In the genomic region with DNA sequence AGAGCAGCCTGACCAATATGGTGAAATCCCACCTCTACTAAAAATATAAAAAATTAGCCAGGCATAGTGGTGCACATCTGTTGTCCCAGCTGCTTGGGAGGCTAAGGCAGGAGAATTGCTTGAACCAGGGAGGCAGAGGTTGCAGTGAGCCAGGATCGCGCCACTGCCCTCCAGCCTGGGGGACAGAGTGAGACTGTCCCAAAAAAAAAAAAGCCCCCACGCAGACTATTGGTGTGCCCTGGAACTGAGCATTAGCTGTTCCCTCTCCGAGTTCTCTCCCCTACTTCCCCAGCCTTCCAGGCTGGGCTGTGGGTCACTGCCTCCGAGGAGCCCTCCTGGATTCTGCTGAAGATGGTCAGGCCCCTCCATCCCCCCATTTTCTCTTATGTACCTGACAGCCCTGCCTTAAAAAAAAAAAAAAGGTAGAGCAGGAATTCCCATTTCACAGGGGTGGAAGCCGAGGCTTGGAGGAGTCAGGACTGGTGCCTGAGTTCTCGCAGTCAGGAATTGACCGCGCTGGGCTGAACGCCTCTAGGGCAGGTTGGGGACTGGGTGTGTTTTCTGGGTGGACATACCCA, we compare ENCODE assay signal across 7 cellular contexts. TPM values are rescaled to one million over a fixed set of nuclear protein-coding genes. Genes with fewer than 3 reads are reported as not detected.
DNase-seq lines count a peak whose midpoint lies in the region.
"Had no signal": no experiment of that assay in that cellular context is flagged by ENCODE, and none has a peak within 500 bp of the region (broad histone marks: within the 10 kb centered on the region; RNA-seq: fewer than 3 reads in every experiment).

No MANE protein-coding gene starts in this region.

- H3K36me3 ChIP-seq in CD4-positive, alpha-beta memory T cell (ENCODE audit: insufficient read depth, low read length) = no peaks in the 10 kb centered on the region
- H3K36me3 ChIP-seq in mucosa of rectum (ENCODE audit: control insufficient read depth in 2 of 2, insufficient read depth in 2 of 2, low read length in 2 of 2) = no peaks in the 10 kb centered on the region
- H3K36me3 ChIP-seq in HAP-1 (replicated peaks) = peaks cover 15% of the 10 kb centered on the region

- H3K9me3 ChIP-seq in CD4-positive, alpha-beta memory T cell (ENCODE audit: control insufficient read depth in 1 of 2, low read length in 2 of 2) = no peaks in the 10 kb centered on the region
- H3K9me3 ChIP-seq in mucosa of rectum (ENCODE audit: control insufficient read depth in 2 of 2, low read length in 2 of 2) = no peaks in the 10 kb centered on the region
- no peaks in the 10 kb centered on the region for H3K9me3 ChIP-seq in HAP-1

- H3K4me1 ChIP-seq in CD4-positive, alpha-beta memory T cell (ENCODE audit: insufficient read depth, low read length) = peaks cover 14% of the 10 kb centered on the region
- H3K4me1 ChIP-seq in mucosa of rectum (ENCODE audit: control insufficient read depth in 2 of 2, insufficient read depth in 2 of 2, low read length in 2 of 2) (peaks cover 41 to 43% of the 10 kb centered on the region in 2 donors), HAP-1 (peaks cover 2% of the 10 kb centered on the region)

- H3K27ac Mint-ChIP-seq in CD4-positive, alpha-beta memory T cell = peak overlapping the region in 2 of 7 donors; percentile 13 to 51
- H3K27ac Mint-ChIP-seq in activated CD4-positive, alpha-beta memory T cell treated with anti-CD3 and anti-CD28 coated beads, Interleukin-2, amount 10 ng/mL, durations not matched to agents 7 days and 5 days = no peak overlapping the region

- no peak overlapping the region for H3K4me3 ChIP-seq in CD4-positive, alpha-beta memory T cell (ENCODE audit: low read length in 2 of 2)
- peak overlapping the region; percentile 64 to 68 for H3K4me3 ChIP-seq in mucosa of rectum (ENCODE audit: low read length in 2 of 2)
- H3K4me3 ChIP-seq in HAP-1 = no peak overlapping the region

- intact Hi-C loops in CD4-positive, alpha-beta memory T cell (cut with micrococcal nuclease) = no loop called here

- POLR2A ChIA-PET in CD4-positive, alpha-beta memory T cell (lab: Charles Lee; ENCODE audit: partially characterized antibody) = interaction anchor here (2.0 to 2.4 kb wide), 2 partner anchors 10 to 42 kb away, joined by 8 to 15 read pairs; no protein-coding TSS in a partner anchor
- POLR2A ChIA-PET in activated CD4-positive, alpha-beta memory T cell treated with anti-CD3 and anti-CD28 coated beads, Interleukin-2, amount 10 ng/mL, durations not matched to agents 7 days and 5 days (lab: Charles Lee) = interaction anchor here (1.0 kb wide), 1 partner anchor 10 kb away, joined by 3 read pairs; no protein-coding TSS in a partner anchor

- peaks cover 10 to 48% (median 15%) of the 10 kb centered on the region in 4 donors for H3K4me1 Mint-ChIP-seq in CD4-positive, alpha-beta memory T cell
- H3K4me1 Mint-ChIP-seq in activated CD4-positive, alpha-beta memory T cell treated with anti-CD3 and anti-CD28 coated beads, Interleukin-2, amount 10 ng/mL, durations not matched to agents 7 days and 5 days = peaks cover 51% of the 10 kb centered on the region

- peak overlapping the region; percentile 65 to 87 for H3K9ac ChIP-seq in mucosa of rectum (ENCODE audit: low read depth in 1 of 2, low read length in 2 of 2)

- H3K27ac ChIP-seq in CD4-positive, alpha-beta memory T cell (ENCODE audit: low read depth, low read length) = no peak overlapping the region
- H3K27ac ChIP-seq in mucosa of rectum (ENCODE audit: low read depth in 2 of 2, low read length in 2 of 2) = peak overlapping the region; percentile 94 to 98

- H3K27me3 Mint-ChIP-seq in CD4-positive, alpha-beta memory T cell = no peaks in the 10 kb centered on the region
- H3K27me3 Mint-ChIP-seq in activated CD4-positive, alpha-beta memory T cell treated with anti-CD3 and anti-CD28 coated beads, Interleukin-2, amount 10 ng/mL, durations not matched to agents 7 days and 5 days = no peaks in the 10 kb centered on the region

- CTCF ChIA-PET in CD4-positive, alpha-beta memory T cell (lab: Charles Lee; ENCODE audit: partially characterized antibody) = interaction anchor here (0.6 to 0.8 kb wide), 2 partner anchors 16 to 39 kb away, joined by 3 read pairs; no protein-coding TSS in a partner anchor
- CTCF ChIA-PET in activated CD4-positive, alpha-beta memory T cell treated with anti-CD3 and anti-CD28 coated beads, Interleukin-2, amount 10 ng/mL, durations not matched to agents 7 days and 5 days (lab: Charles Lee) = no interaction called here

- peaks cover 0 to 2% of the 10 kb centered on the region in 2 donors for H3K36me3 Mint-ChIP-seq in CD4-positive, alpha-beta memory T cell
- peaks cover 10% of the 10 kb centered on the region for H3K36me3 Mint-ChIP-seq in activated CD4-positive, alpha-beta memory T cell treated with anti-CD3 and anti-CD28 coated beads, Interleukin-2, amount 10 ng/mL, durations not matched to agents 7 days and 5 days (ENCODE audit: low read depth)

- H3K9me3 Mint-ChIP-seq in CD4-positive, alpha-beta memory T cell = no peaks in the 10 kb centered on the region
- no peaks in the 10 kb centered on the region for H3K9me3 Mint-ChIP-seq in activated CD4-positive, alpha-beta memory T cell treated with anti-CD3 and anti-CD28 coated beads, Interleukin-2, amount 10 ng/mL, durations not matched to agents 7 days and 5 days

- in situ Hi-C loops in HAP-1 (cut with MboI; ENCODE audit: low sequenced_read_pairs) = no loop called here

- H3K27me3 ChIP-seq in CD4-positive, alpha-beta memory T cell (ENCODE audit: insufficient read depth, low read length) = no peaks in the 10 kb centered on the region
- no peaks in the 10 kb centered on the region for H3K27me3 ChIP-seq in mucosa of rectum (ENCODE audit: control insufficient read depth in 2 of 2, insufficient read depth in 2 of 2, low read length in 2 of 2)
- no peaks in the 10 kb centered on the region for H3K27me3 ChIP-seq in HAP-1 (ENCODE audit: low read depth)

- H3K4me3 Mint-ChIP-seq in CD4-positive, alpha-beta memory T cell = peak overlapping the region in 7 of 8 donors; percentile 29 to 70 (median 48)
- H3K4me3 Mint-ChIP-seq in activated CD4-positive, alpha-beta memory T cell treated with anti-CD3 and anti-CD28 coated beads, Interleukin-2, amount 10 ng/mL, durations not matched to agents 7 days and 5 days = peak overlapping the region; percentile 35

- no peak for DNase-seq in CD4-positive, alpha-beta memory T cell
- no peak for DNase-seq in activated CD4-positive, alpha-beta memory T cell treated with anti-CD3 and anti-CD28 coated beads, Interleukin-2, amount 10 ng/mL, durations not matched to agents 7 days and 5 days
- DNase-seq in HAP-1 (ENCODE audit: low spot score in 2 of 2) (no peak), GOT3 (lab: John Stamatoyannopoulos, UW) (no peak), putamen (ENCODE audit: low spot score) (no peak)
- DNase-seq: stimulated activated CD4-positive, alpha-beta T cell treated with anti-CD3 and anti-CD28 coated beads, Interleukin-12 subunit alpha, Interleukin-12 subunit beta, amount 100 ng/mL, for 4 hours had no signal

RNA-seq across cellular contexts. Expression of gene ADAT3, which starts 1.9 kb away (rescaled TPM):
- total RNA-seq in CD4-positive, alpha-beta memory T cell = 1 to 10 TPM; 3.7 to 4.9 TPM
- polyA plus RNA-seq in CD4-positive, alpha-beta memory T cell = 1 to 10 TPM; 1.4 to 3.9 TPM
- total RNA-seq in activated CD4-positive, alpha-beta memory T cell treated with anti-CD3 and anti-CD28 coated beads, Interleukin-2, amount 10 ng/mL, durations not matched to agents 7 days and 5 days = 10 to 100 TPM; 13.3 to 15.5 TPM

RNA-seq across cellular contexts. Expression of gene SCAMP4, which starts 1.9 kb away (rescaled TPM):
- 10 to 100 TPM; 23.4 to 29.1 TPM for total RNA-seq in CD4-positive, alpha-beta memory T cell
- 10 to 100 TPM in 1 of 2 donors, 1 to 10 TPM in 1; 9.8 to 15.5 TPM for polyA plus RNA-seq in CD4-positive, alpha-beta memory T cell
- total RNA-seq in activated CD4-positive, alpha-beta memory T cell treated with anti-CD3 and anti-CD28 coated beads, Interleukin-2, amount 10 ng/mL, durations not matched to agents 7 days and 5 days = 10 to 100 TPM; 36.5 to 39.7 TPM

RNA-seq across cellular contexts. Expression of gene ABHD17A, which starts 21.8 kb away (rescaled TPM):
- total RNA-seq in CD4-positive, alpha-beta memory T cell = 100 to 1,000 TPM; 106 to 109 TPM
- polyA plus RNA-seq in CD4-positive, alpha-beta memory T cell = 100 to 1,000 TPM; 138 to 204 TPM
- 100 to 1,000 TPM; 255 to 259 TPM for total RNA-seq in activated CD4-positive, alpha-beta memory T cell treated with anti-CD3 and anti-CD28 coated beads, Interleukin-2, amount 10 ng/mL, durations not matched to agents 7 days and 5 days

RNA-seq across cellular contexts. Expression of gene CSNK1G2, which starts 33.9 kb away (rescaled TPM):
- 100 to 1,000 TPM; 142 to 144 TPM for total RNA-seq in CD4-positive, alpha-beta memory T cell
- polyA plus RNA-seq in CD4-positive, alpha-beta memory T cell = 10 to 100 TPM; 11.3 to 56.7 TPM
- 100 to 1,000 TPM; 130 to 132 TPM for total RNA-seq in activated CD4-positive, alpha-beta memory T cell treated with anti-CD3 and anti-CD28 coated beads, Interleukin-2, amount 10 ng/mL, durations not matched to agents 7 days and 5 days

RNA-seq across cellular contexts. Expression of gene KLF16, which starts 43.7 kb away (rescaled TPM):
- total RNA-seq in CD4-positive, alpha-beta memory T cell = 10 to 100 TPM; 17.9 to 19.3 TPM
- 1 to 10 TPM in 1 of 2 donors, under 1 TPM in 1; 0.39 to 1.3 TPM for polyA plus RNA-seq in CD4-positive, alpha-beta memory T cell
- 10 to 100 TPM; 24.6 to 25.7 TPM for total RNA-seq in activated CD4-positive, alpha-beta memory T cell treated with anti-CD3 and anti-CD28 coated beads, Interleukin-2, amount 10 ng/mL, durations not matched to agents 7 days and 5 days

Comparison
In these comparisons a context has a peak if more than half of its experiments do, and no peak if none do; other contexts are left out.
1. H3K4me3 ChIP-seq: peak in mucosa of rectum (2 of 2); none in CD4-positive, alpha-beta memory T cell (0 of 2) and HAP-1 (single experiment).